ENCODE assay signal across 8 cellular contexts in the genomic region with DNA sequence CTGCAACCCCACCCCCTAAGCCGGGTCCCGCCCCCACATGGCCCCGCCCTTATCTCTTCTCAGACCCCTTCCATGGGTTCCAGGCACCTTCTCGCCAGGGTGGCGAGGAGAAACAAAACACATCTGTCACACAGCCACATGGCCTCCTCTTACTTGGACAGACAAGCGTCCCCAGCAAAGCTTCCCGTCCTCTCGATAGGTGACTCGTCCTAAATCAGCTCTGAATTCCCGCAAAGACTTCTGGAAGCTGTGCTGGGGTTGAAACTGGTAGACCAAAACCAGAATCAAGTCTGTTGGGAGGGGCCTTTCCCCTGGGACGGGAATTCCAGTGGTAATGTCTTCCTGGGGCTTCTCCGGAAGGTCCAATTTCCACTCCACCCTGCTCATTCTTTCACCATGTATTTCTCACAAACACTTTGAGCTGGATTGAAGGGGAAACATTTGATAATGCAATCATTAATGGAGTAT. TPM values are rescaled to one million over a fixed set of nuclear protein-coding genes. Genes with fewer than 3 reads are reported as not detected.
DNase-seq lines count a peak whose midpoint lies in the region; ATAC-seq, FAIRE-seq and TF ChIP-seq lines count a peak whose summit lies in the region.

No MANE protein-coding gene starts in this region.

- H3K27me3 Mint-ChIP-seq in activated naive CD8-positive, alpha-beta T cell = peaks cover 4% of the 10 kb centered on the region
- H3K27me3 Mint-ChIP-seq in stimulated activated naive B cell treated with anti-CD40 and anti-IgM and Interleukin-4, amounts not matched to agents 10 μg/mL and 1 μg/mL and 100 μg/mL, for 72 hours = peaks cover 8 to 12% of the 10 kb centered on the region in 2 donors

- H3K4me1 ChIP-seq in heart left ventricle (peaks cover 0 to 59% (median 33%) of the 10 kb centered on the region in 12 donors), iPS-20b (ENCODE audit: insufficient read depth, low read length) (peaks cover 12% of the 10 kb centered on the region)

- TF ChIP-seq POLR2A in heart left ventricle (IDR thresholded peaks at IDR 0.05) = no peak

- peak in 1 of 4 donors; percentile 27 for ATAC-seq in heart left ventricle
- ATAC-seq in stimulated activated naive B cell treated with anti-CD40 and anti-IgM and Interleukin-4, amounts not matched to agents 10 μg/mL and 1 μg/mL and 100 μg/mL, for 72 hours (replicated peaks) = no peak

- H3K27ac Mint-ChIP-seq in activated naive CD8-positive, alpha-beta T cell = peak overlapping the region; percentile 68
- H3K27ac Mint-ChIP-seq in stimulated activated naive B cell treated with anti-CD40 and anti-IgM and Interleukin-4, amounts not matched to agents 10 μg/mL and 1 μg/mL and 100 μg/mL, for 72 hours = no peak overlapping the region

- H3K9me3 Mint-ChIP-seq in activated naive CD8-positive, alpha-beta T cell (ENCODE audit: low read depth) = no peaks in the 10 kb centered on the region
- H3K9me3 Mint-ChIP-seq in stimulated activated naive B cell treated with anti-CD40 and anti-IgM and Interleukin-4, amounts not matched to agents 10 μg/mL and 1 μg/mL and 100 μg/mL, for 72 hours = no peaks in the 10 kb centered on the region

- peak overlapping the region in 11 of 12 donors; percentile 56 to 94 (median 83) for H3K4me3 ChIP-seq in heart left ventricle
- H3K4me3 ChIP-seq in iPS-20b (ENCODE audit: low read length) = peak overlapping the region; percentile 72

- no peak for FAIRE-seq in D721Med (lab: Jason Lieb, UNC)

- H3K36me3 ChIP-seq in heart left ventricle = peaks cover 0 to under 1% (median 0%) of the 10 kb centered on the region in 9 donors
- H3K36me3 ChIP-seq in iPS-20b (ENCODE audit: insufficient read depth, low read depth, low read length) = 0 out of 2 replicates have a peak, but pooled peaks cover 4% of the 10 kb centered on the region

- DNase-seq in heart left ventricle (no peak), cardiac septum (ENCODE audit: low spot score) (no peak), D721Med (ENCODE audit: insufficient read length, low spot score) (no peak), NCI-H1092 (lab: John Stamatoyannopoulos, UW) (no peak)
- no peak for DNase-seq in stimulated activated naive B cell treated with anti-CD40 and anti-IgM and Interleukin-4, amounts not matched to agents 10 μg/mL and 1 μg/mL and 100 μg/mL, for 72 hours
- DNase-seq in stimulated activated CD4-positive, alpha-beta T cell treated with anti-CD3 and anti-CD28 coated beads, Interleukin-2, amount 100 ng/mL, for 24 hours = no peak

- peaks cover 31% of the 10 kb centered on the region for H3K4me1 Mint-ChIP-seq in activated naive CD8-positive, alpha-beta T cell (ENCODE audit: low read depth)
- H3K4me1 Mint-ChIP-seq in stimulated activated naive B cell treated with anti-CD40 and anti-IgM and Interleukin-4, amounts not matched to agents 10 μg/mL and 1 μg/mL and 100 μg/mL, for 72 hours = peaks cover 25 to 49% of the 10 kb centered on the region in 2 donors

- H3K27me3 ChIP-seq in heart left ventricle = no peaks in the 10 kb centered on the region
- peaks cover 13% of the 10 kb centered on the region for H3K27me3 ChIP-seq in iPS-20b (ENCODE audit: insufficient read depth, low read length)

- H3K9me3 ChIP-seq in heart left ventricle (no peaks in the 10 kb centered on the region), iPS-20b (ENCODE audit: insufficient read depth, low read depth, low read length) (no peaks in the 10 kb centered on the region)

- TF ChIP-seq CTCF in heart left ventricle (IDR thresholded peaks at IDR 0.05) (no peak), D721Med (IDR thresholded peaks at IDR 0.05; ENCODE audit: insufficient read depth, missing control alignments) (no peak)

- 2 to 18% (median 4%) methylated on average over 3 to 12 of the region's 12 CpGs for WGBS in heart left ventricle, 4 donors

- intact Hi-C loops in heart left ventricle (cut with DNase I) (loop anchor here in 4 of 10 donors (5.0 to 10.0 kb wide), 5 partner anchors 39 to 81 kb away; a partner anchor contains a TSS), cardiac septum (cut with DNase I) (loop anchor here (2.0 to 5.0 kb wide), 4 partner anchors 41 to 105 kb away; a partner anchor contains a TSS)

- H3K4me3 Mint-ChIP-seq in activated naive CD8-positive, alpha-beta T cell = peak overlapping the region; percentile 89
- peak overlapping the region; percentile 82 to 92 for H3K4me3 Mint-ChIP-seq in stimulated activated naive B cell treated with anti-CD40 and anti-IgM and Interleukin-4, amounts not matched to agents 10 μg/mL and 1 μg/mL and 100 μg/mL, for 72 hours

- no peak overlapping the region for H3K9ac ChIP-seq in iPS-20b (ENCODE audit: low read depth, low read length)

- H3K27ac ChIP-seq in heart left ventricle (peak overlapping the region; percentile 57 to 98 (median 94)), iPS-20b (ENCODE audit: low read length) (no peak overlapping the region)

- H3K36me3 Mint-ChIP-seq in activated naive CD8-positive, alpha-beta T cell = no peaks in the 10 kb centered on the region
- peaks cover 0 to 2% of the 10 kb centered on the region in 2 donors for H3K36me3 Mint-ChIP-seq in stimulated activated naive B cell treated with anti-CD40 and anti-IgM and Interleukin-4, amounts not matched to agents 10 μg/mL and 1 μg/mL and 100 μg/mL, for 72 hours

RNA-seq across cellular contexts. Expression of a gene that starts 0.4 kb away (rescaled TPM):
- 10 to 100 TPM; 51.2 to 76.3 (median 62.7) TPM for total RNA-seq in heart left ventricle
- 100 to 1,000 TPM in 1 of 2 donors, 10 to 100 TPM in 1; 54.4 to 165 TPM for polyA plus RNA-seq in heart left ventricle
- total RNA-seq in cardiac septum = 72.8 TPM
